Comparison of ENCODE assay signal across 1 cellular context in the genomic region with DNA sequence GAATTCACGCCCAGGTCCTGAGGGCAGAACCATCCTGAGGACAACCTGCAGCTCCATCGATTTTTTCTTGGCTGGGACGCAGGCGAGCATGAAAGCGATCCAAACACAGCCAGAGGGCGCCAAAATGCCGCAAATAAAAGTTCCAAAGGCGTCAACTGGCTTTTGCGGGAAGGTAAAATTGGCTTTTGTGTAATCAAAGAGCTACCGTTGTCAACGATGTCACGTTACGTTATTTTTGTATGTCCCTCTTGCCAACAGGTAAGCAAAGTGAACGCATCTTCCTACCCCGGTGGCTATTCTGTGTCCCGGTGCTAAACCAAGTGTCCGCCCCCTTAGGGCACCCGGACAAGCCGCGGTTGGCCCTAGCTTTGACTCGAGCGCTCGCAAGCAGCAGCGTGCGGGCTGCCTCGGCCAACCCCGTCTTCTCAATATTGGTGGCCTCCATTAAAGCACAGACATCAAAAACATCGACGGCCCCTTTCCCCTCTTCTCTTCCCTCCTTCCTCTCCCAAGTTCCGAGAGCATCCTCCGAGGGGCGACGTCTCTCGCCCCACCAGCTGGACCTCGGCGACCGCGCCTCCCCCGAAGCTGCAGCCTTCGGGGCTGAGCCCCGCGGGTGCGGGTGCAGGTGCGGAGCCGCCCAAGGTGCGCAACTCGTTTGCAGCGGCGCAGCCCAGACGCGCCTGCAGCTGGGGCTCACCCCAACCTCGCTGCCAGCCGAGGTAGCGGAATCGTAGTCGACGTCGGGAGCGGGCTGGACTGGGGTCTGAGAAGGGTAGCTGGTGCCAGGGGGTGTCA.
TF ChIP-seq lines count a peak whose summit lies in the region.

No MANE protein-coding gene starts in this region.

TF ChIP-seq in WTC11, 78 proteins besides CTCF, POLR2A, EP300 and RAD21 (continued from another document and continues in another):
- TF ChIP-seq, protein P1, sequence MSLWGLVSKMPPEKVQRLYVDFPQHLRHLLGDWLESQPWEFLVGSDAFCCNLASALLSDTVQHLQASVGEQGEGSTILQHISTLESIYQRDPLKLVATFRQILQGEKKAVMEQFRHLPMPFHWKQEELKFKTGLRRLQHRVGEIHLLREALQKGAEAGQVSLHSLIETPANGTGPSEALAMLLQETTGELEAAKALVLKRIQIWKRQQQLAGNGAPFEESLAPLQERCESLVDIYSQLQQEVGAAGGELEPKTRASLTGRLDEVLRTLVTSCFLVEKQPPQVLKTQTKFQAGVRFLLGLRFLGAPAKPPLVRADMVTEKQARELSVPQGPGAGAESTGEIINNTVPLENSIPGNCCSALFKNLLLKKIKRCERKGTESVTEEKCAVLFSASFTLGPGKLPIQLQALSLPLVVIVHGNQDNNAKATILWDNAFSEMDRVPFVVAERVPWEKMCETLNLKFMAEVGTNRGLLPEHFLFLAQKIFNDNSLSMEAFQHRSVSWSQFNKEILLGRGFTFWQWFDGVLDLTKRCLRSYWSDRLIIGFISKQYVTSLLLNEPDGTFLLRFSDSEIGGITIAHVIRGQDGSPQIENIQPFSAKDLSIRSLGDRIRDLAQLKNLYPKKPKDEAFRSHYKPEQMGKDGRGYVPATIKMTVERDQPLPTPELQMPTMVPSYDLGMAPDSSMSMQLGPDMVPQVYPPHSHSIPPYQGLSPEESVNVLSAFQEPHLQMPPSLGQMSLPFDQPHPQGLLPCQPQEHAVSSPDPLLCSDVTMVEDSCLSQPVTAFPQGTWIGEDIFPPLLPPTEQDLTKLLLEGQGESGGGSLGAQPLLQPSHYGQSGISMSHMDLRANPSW (CRISPR knock-in tag; conservative IDR thresholded peaks at IDR 0.05; ENCODE audit: low read depth): no peak
- TF ChIP-seq, protein P2, sequence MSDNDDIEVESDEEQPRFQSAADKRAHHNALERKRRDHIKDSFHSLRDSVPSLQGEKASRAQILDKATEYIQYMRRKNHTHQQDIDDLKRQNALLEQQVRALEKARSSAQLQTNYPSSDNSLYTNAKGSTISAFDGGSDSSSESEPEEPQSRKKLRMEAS (CRISPR knock-in tag; IDR thresholded peaks at IDR 0.05): peak; percentile 78; the same call in 1 of the 2 replicates
- TF ChIP-seq, protein P3, sequence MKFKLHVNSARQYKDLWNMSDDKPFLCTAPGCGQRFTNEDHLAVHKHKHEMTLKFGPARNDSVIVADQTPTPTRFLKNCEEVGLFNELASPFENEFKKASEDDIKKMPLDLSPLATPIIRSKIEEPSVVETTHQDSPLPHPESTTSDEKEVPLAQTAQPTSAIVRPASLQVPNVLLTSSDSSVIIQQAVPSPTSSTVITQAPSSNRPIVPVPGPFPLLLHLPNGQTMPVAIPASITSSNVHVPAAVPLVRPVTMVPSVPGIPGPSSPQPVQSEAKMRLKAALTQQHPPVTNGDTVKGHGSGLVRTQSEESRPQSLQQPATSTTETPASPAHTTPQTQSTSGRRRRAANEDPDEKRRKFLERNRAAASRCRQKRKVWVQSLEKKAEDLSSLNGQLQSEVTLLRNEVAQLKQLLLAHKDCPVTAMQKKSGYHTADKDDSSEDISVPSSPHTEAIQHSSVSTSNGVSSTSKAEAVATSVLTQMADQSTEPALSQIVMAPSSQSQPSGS (CRISPR knock-in tag; IDR thresholded peaks at IDR 0.05; ENCODE audit: borderline replicate concordance, low read depth): no peak
- TF ChIP-seq, protein P4, sequence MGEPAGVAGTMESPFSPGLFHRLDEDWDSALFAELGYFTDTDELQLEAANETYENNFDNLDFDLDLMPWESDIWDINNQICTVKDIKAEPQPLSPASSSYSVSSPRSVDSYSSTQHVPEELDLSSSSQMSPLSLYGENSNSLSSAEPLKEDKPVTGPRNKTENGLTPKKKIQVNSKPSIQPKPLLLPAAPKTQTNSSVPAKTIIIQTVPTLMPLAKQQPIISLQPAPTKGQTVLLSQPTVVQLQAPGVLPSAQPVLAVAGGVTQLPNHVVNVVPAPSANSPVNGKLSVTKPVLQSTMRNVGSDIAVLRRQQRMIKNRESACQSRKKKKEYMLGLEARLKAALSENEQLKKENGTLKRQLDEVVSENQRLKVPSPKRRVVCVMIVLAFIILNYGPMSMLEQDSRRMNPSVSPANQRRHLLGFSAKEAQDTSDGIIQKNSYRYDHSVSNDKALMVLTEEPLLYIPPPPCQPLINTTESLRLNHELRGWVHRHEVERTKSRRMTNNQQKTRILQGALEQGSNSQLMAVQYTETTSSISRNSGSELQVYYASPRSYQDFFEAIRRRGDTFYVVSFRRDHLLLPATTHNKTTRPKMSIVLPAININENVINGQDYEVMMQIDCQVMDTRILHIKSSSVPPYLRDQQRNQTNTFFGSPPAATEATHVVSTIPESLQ (CRISPR knock-in tag; IDR thresholded peaks at IDR 0.05): no peak
- TF ChIP-seq EMX1 (CRISPR knock-in tag; IDR thresholded peaks at IDR 0.05) (no peak), TCF7 (CRISPR knock-in tag; IDR thresholded peaks at IDR 0.05; ENCODE audit: low read depth) (no peak), OVOL2 (CRISPR knock-in tag; IDR thresholded peaks at IDR 0.05; ENCODE audit: borderline replicate concordance) (no peak), ZNF138 (CRISPR knock-in tag; conservative IDR thresholded peaks at IDR 0.05) (no peak), NR2C2 (CRISPR knock-in tag; IDR thresholded peaks at IDR 0.05) (no peak), HMGA2 (CRISPR knock-in tag; IDR thresholded peaks at IDR 0.05) (no peak), TP53 (CRISPR knock-in tag; IDR thresholded peaks at IDR 0.05) (peak; percentile 40; the same call in 1 of the 2 replicates), ZNF232 (CRISPR knock-in tag; IDR thresholded peaks at IDR 0.05) (no peak), GRHL2 (CRISPR knock-in tag; IDR thresholded peaks at IDR 0.05; ENCODE audit: insufficient replicate concordance, severe bottlenecking) (no peak), ZBTB21 (CRISPR knock-in tag; IDR thresholded peaks at IDR 0.05; ENCODE audit: borderline replicate concordance) (no peak), ZNF671 (CRISPR knock-in tag; IDR thresholded peaks at IDR 0.05) (no peak), NR1H2 (CRISPR knock-in tag; IDR thresholded peaks at IDR 0.05) (no peak), MXD4 (CRISPR knock-in tag; IDR thresholded peaks at IDR 0.05; ENCODE audit: borderline replicate concordance) (no peak), ZNF121 (CRISPR knock-in tag; IDR thresholded peaks at IDR 0.05) (no peak), SMAD3 (CRISPR knock-in tag; IDR thresholded peaks at IDR 0.05; ENCODE audit: borderline replicate concordance) (no peak), SMAD4 (CRISPR knock-in tag; IDR thresholded peaks at IDR 0.05) (no peak), SOX15 (CRISPR knock-in tag; IDR thresholded peaks at IDR 0.05) (no peak), ATF1 (CRISPR knock-in tag; IDR thresholded peaks at IDR 0.05) (no peak), MYBL2 (CRISPR knock-in tag; IDR thresholded peaks at IDR 0.05) (0 out of 2 replicates have a peak, but pooled peaks have one; percentile 27), IRF2 (CRISPR knock-in tag; IDR thresholded peaks at IDR 0.05; ENCODE audit: borderline replicate concordance, low read depth) (no peak), CREM (CRISPR knock-in tag; IDR thresholded peaks at IDR 0.05) (no peak), KAT7 (CRISPR knock-in tag; IDR thresholded peaks at IDR 0.05; ENCODE audit: borderline replicate concordance) (0 out of 2 replicates have a peak, but pooled peaks have one; percentile 80), FOXP1 (CRISPR knock-in tag; IDR thresholded peaks at IDR 0.05; ENCODE audit: borderline replicate concordance) (peak; percentile 13; the same call in 1 of the 2 replicates), ESRRA (CRISPR knock-in tag; IDR thresholded peaks at IDR 0.05; ENCODE audit: borderline replicate concordance) (no peak), JAZF1 (CRISPR knock-in tag; IDR thresholded peaks at IDR 0.05) (no peak), PRRX2 (CRISPR knock-in tag; IDR thresholded peaks at IDR 0.05) (no peak), RELA (CRISPR knock-in tag; IDR thresholded peaks at IDR 0.05; ENCODE audit: borderline replicate concordance) (peak; percentile 80; the same call in 1 of the 2 replicates)
- TF ChIP-seq, protein P5, sequence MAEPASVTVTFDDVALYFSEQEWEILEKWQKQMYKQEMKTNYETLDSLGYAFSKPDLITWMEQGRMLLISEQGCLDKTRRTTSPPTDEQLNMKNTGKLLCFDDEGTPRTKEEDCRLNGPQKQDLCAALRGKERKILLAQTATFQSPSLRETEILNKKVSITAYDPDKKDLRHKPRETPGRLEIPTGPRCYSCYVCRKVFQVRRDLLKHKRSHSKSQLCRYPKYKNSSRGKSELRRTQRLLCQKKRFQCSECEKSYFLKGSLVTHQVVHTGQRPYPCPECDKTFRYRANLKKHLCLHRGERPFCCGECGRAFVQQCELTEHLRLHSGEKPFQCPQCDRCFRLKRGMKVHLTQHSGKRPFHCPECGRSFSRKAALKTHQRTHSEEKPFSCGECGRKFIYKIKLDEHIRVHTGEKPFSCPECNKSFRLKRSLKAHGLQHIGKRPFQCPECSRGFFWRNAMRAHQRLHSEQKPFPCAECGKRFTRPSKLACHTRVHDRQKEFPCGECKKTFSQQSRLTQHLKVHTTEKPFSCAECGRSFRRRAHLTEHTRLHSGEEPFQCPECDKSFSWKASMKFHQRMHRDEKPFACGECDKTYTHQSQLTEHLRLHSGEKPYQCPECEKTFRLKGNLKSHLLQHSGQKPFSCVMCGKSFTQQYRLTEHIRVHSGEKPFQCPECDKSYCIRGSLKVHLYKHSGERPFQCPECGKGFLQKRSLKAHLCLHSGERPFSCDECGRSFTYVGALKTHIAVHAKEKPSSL (CRISPR knock-in tag; conservative IDR thresholded peaks at IDR 0.05): no peak
- TF ChIP-seq, protein P6, sequence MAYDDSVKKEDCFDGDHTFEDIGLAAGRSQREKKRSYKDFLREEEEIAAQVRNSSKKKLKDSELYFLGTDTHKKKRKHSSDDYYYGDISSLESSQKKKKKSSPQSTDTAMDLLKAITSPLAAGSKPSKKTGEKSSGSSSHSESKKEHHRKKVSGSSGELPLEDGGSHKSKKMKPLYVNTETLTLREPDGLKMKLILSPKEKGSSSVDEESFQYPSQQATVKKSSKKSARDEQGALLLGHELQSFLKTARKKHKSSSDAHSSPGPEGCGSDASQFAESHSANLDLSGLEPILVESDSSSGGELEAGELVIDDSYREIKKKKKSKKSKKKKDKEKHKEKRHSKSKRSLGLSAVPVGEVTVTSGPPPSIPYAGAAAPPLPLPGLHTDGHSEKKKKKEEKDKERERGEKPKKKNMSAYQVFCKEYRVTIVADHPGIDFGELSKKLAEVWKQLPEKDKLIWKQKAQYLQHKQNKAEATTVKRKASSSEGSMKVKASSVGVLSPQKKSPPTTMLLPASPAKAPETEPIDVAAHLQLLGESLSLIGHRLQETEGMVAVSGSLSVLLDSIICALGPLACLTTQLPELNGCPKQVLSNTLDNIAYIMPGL (CRISPR knock-in tag; IDR thresholded peaks at IDR 0.05): peak; percentile 70; the same call in 1 of the 2 replicates
- TF ChIP-seq, protein P7, sequence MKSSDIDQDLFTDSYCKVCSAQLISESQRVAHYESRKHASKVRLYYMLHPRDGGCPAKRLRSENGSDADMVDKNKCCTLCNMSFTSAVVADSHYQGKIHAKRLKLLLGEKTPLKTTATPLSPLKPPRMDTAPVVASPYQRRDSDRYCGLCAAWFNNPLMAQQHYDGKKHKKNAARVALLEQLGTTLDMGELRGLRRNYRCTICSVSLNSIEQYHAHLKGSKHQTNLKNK (CRISPR knock-in tag; IDR thresholded peaks at IDR 0.05): no peak
- TF ChIP-seq, protein P8, sequence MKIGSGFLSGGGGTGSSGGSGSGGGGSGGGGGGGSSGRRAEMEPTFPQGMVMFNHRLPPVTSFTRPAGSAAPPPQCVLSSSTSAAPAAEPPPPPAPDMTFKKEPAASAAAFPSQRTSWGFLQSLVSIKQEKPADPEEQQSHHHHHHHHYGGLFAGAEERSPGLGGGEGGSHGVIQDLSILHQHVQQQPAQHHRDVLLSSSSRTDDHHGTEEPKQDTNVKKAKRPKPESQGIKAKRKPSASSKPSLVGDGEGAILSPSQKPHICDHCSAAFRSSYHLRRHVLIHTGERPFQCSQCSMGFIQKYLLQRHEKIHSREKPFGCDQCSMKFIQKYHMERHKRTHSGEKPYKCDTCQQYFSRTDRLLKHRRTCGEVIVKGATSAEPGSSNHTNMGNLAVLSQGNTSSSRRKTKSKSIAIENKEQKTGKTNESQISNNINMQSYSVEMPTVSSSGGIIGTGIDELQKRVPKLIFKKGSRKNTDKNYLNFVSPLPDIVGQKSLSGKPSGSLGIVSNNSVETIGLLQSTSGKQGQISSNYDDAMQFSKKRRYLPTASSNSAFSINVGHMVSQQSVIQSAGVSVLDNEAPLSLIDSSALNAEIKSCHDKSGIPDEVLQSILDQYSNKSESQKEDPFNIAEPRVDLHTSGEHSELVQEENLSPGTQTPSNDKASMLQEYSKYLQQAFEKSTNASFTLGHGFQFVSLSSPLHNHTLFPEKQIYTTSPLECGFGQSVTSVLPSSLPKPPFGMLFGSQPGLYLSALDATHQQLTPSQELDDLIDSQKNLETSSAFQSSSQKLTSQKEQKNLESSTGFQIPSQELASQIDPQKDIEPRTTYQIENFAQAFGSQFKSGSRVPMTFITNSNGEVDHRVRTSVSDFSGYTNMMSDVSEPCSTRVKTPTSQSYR (CRISPR knock-in tag; IDR thresholded peaks at IDR 0.05): no peak
- TF ChIP-seq, protein P9, sequence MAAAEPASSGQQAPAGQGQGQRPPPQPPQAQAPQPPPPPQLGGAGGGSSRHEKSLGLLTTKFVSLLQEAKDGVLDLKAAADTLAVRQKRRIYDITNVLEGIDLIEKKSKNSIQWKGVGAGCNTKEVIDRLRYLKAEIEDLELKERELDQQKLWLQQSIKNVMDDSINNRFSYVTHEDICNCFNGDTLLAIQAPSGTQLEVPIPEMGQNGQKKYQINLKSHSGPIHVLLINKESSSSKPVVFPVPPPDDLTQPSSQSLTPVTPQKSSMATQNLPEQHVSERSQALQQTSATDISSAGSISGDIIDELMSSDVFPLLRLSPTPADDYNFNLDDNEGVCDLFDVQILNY (CRISPR knock-in tag; IDR thresholded peaks at IDR 0.05): no peak
- TF ChIP-seq, protein P10, sequence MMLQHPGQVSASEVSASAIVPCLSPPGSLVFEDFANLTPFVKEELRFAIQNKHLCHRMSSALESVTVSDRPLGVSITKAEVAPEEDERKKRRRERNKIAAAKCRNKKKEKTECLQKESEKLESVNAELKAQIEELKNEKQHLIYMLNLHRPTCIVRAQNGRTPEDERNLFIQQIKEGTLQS (CRISPR knock-in tag; conservative IDR thresholded peaks at IDR 0.05): no peak
